In genomic region chr7:52749880-52750279, GRCh38 we compare ENCODE assay signal across 20 cellular contexts.
DNase-seq lines count a peak whose midpoint lies in the region; ATAC-seq and TF ChIP-seq lines count a peak whose summit lies in the region.
"Had no signal": no experiment of that assay in that cellular context is flagged by ENCODE, and none has a peak within 500 bp of the region (broad histone marks: within the 10 kb centered on the region; RNA-seq: fewer than 3 reads in every experiment).

No MANE protein-coding gene starts in this region.

- DNase-seq in MCF 10A (ENCODE audit: unreplicated experiment) (peak; percentile 19), breast epithelium (ENCODE audit: low spot score in 2 of 2) (no peak), NAMALWA (ENCODE audit: low spot score) (peak; percentile 57), epithelial cell of proximal tubule (ENCODE audit: low read depth) (no peak), testis (peak; percentile 73), PC-9 (no peak), GM10248 (ENCODE audit: extremely low spot score) (no peak)
- DNase-seq: activated CD4-positive, alpha-beta T cell treated with anti-CD3 and anti-CD28 coated beads, Interleukin-2, amount 10 ng/mL, durations not matched to agents 24 days and 14 days; activated naive CD4-positive, alpha-beta T cell; aorta; foreskin melanocyte; GF-D8; immature natural killer cell; MM.1S; NCI-H187 treated with DMSO at 0.1 percent for 48 hours; NCI-H774; SHP77 treated with DMSO at 0.1 percent for 48 hours; T-helper 2 cell had no signal

- no peaks in the 10 kb centered on the region for H3K9me3 Mint-ChIP-seq in MCF 10A (ENCODE audit: unreplicated experiment)
- H3K9me3 Mint-ChIP-seq: activated CD4-positive, alpha-beta T cell treated with anti-CD3 and anti-CD28 coated beads, Interleukin-2, amount 10 ng/mL, durations not matched to agents 24 days and 14 days had no signal

- H3K9me3 ChIP-seq in breast epithelium (no peaks in the 10 kb centered on the region), testis (no peaks in the 10 kb centered on the region), PC-9 (ENCODE audit: insufficient read depth, low read depth) (no peaks in the 10 kb centered on the region)

- H3K4me1 Mint-ChIP-seq in MCF 10A (ENCODE audit: insufficient read depth, unreplicated experiment) = no peaks in the 10 kb centered on the region
- H3K4me1 Mint-ChIP-seq: activated CD4-positive, alpha-beta T cell treated with anti-CD3 and anti-CD28 coated beads, Interleukin-2, amount 10 ng/mL, durations not matched to agents 24 days and 14 days; immature natural killer cell had no signal

- peaks cover 5% of the 10 kb centered on the region for H3K36me3 ChIP-seq in breast epithelium
- H3K36me3 ChIP-seq in testis (ENCODE audit: low read depth, missing control alignments) = no peaks in the 10 kb centered on the region
- H3K36me3 ChIP-seq in PC-9 (ENCODE audit: low read depth) = no peaks in the 10 kb centered on the region

- H4K20me1 ChIP-seq in PC-9 (ENCODE audit: insufficient read depth) = no peaks in the 10 kb centered on the region; the same call in 1 of the 2 replicates

- intact Hi-C loops in MCF 10A (cut with micrococcal nuclease) = no loop called here
- intact Hi-C loops in breast epithelium (cut with DNase I; ENCODE audit: low total_unique reads) = no loop called here
- intact Hi-C loops in testis (cut with DNase I; ENCODE audit: low total_unique reads) = no loop called here
- intact Hi-C loops in PC-9 (cut with micrococcal nuclease; ENCODE audit: unreplicated experiment) = no loop called here

- H3K79me2 ChIP-seq in PC-9 (ENCODE audit: low read depth) = no peaks in the 10 kb centered on the region

- H3K4me3 ChIP-seq in breast epithelium = no peak overlapping the region
- no peak overlapping the region for H3K4me3 ChIP-seq in epithelial cell of proximal tubule (ENCODE audit: low read depth, low read length)
- no peak overlapping the region for H3K4me3 ChIP-seq in testis
- H3K4me3 ChIP-seq in PC-9 = no peak overlapping the region

- no peak for TF ChIP-seq POLR2A in breast epithelium (IDR thresholded peaks at IDR 0.05)
- no peak for TF ChIP-seq POLR2A in testis (IDR thresholded peaks at IDR 0.05)

- H3K27ac Mint-ChIP-seq in MCF 10A (ENCODE audit: low read depth, unreplicated experiment) = no peak overlapping the region
- H3K27ac Mint-ChIP-seq: activated CD4-positive, alpha-beta T cell treated with anti-CD3 and anti-CD28 coated beads, Interleukin-2, amount 10 ng/mL, durations not matched to agents 24 days and 14 days; immature natural killer cell had no signal

- peak; percentile 8 for TF ChIP-seq CTCF in MCF 10A (IDR thresholded peaks at IDR 0.05; ENCODE audit: unreplicated experiment)
- TF ChIP-seq CTCF in breast epithelium (IDR thresholded peaks at IDR 0.05) = no peak
- TF ChIP-seq CTCF in epithelial cell of proximal tubule (conservative IDR thresholded peaks at IDR 0.05; ENCODE audit: low read depth, low read length) = peak; percentile 59
- TF ChIP-seq CTCF in testis (IDR thresholded peaks at IDR 0.05) = peak in 1 of 3 experiments; percentile 38
- no peak; the same call in 1 of the 2 replicates for TF ChIP-seq CTCF in PC-9 (conservative IDR thresholded peaks at IDR 0.05)
- TF ChIP-seq CTCF in GM10248 (IDR thresholded peaks at IDR 0.05; ENCODE audit: control extremely low read depth, extremely low read depth, low read depth, missing control alignments) = no peak

- H3K9me2 ChIP-seq in PC-9 (ENCODE audit: insufficient read depth) = no peaks in the 10 kb centered on the region

- CTCF ChIA-PET in MCF 10A (lab: Yijun Ruan, JAX) (interaction anchor here (0.6 kb wide), 1 partner anchor 9 kb away, joined by 4 read pairs; no protein-coding TSS in a partner anchor), PC-9 (lab: Charles Lee) (no interaction called here), GM10248 (lab: Yijun Ruan, JAX) (interaction anchor here (1.4 kb wide), 1 partner anchor 17 kb away, joined by 3 read pairs; no protein-coding TSS in a partner anchor)

- WGBS in testis, 2 donors = 44 to 54% methylated on average over 4 of the region's 4 CpGs

- H3K27ac ChIP-seq in breast epithelium = no peak overlapping the region
- no peak overlapping the region for H3K27ac ChIP-seq in testis
- no peak overlapping the region for H3K27ac ChIP-seq in PC-9

- no peaks in the 10 kb centered on the region for H3K27me3 ChIP-seq in breast epithelium
- no peaks in the 10 kb centered on the region for H3K27me3 ChIP-seq in testis
- no peaks in the 10 kb centered on the region for H3K27me3 ChIP-seq in PC-9 (ENCODE audit: insufficient read depth, low read depth)

- ATAC-seq in GM18511 (IDR thresholded peaks at IDR 0.05; ENCODE audit: unreplicated experiment) = no peak
- ATAC-seq: HCT116 had no signal

- H3K36me3 Mint-ChIP-seq in MCF 10A (ENCODE audit: insufficient read depth, unreplicated experiment) = no peaks in the 10 kb centered on the region

- H3K4me3 Mint-ChIP-seq in MCF 10A (ENCODE audit: unreplicated experiment) = no peak overlapping the region
- H3K4me3 Mint-ChIP-seq: activated CD4-positive, alpha-beta T cell treated with anti-CD3 and anti-CD28 coated beads, Interleukin-2, amount 10 ng/mL, durations not matched to agents 24 days and 14 days; immature natural killer cell had no signal

- no peaks in the 10 kb centered on the region for H3K27me3 Mint-ChIP-seq in MCF 10A (ENCODE audit: insufficient read depth, unreplicated experiment)
- H3K27me3 Mint-ChIP-seq: activated CD4-positive, alpha-beta T cell treated with anti-CD3 and anti-CD28 coated beads, Interleukin-2, amount 10 ng/mL, durations not matched to agents 24 days and 14 days had no signal

- H3F3A ChIP-seq in PC-9 (ENCODE audit: insufficient read depth, low read depth) = no peaks in the 10 kb centered on the region

- H2AFZ ChIP-seq in PC-9 = no peak overlapping the region

- H3K4me2 ChIP-seq in PC-9 = no peak overlapping the region

- POLR2A ChIA-PET in MCF 10A (lab: Yijun Ruan, JAX) (no interaction called here), PC-9 (lab: Charles Lee; ENCODE audit: unreplicated experiment) (no interaction called here), GM10248 (lab: Yijun Ruan, JAX) (no interaction called here)

- no TSS peak for BruUV-seq in MCF 10A (replicated peaks; lab: Mats Ljungman, UMichigan)
- BruUV-seq in PC-9 (replicated peaks; lab: Mats Ljungman, UMichigan) = no TSS peak

- no peaks in the 10 kb centered on the region for H3K4me1 ChIP-seq in breast epithelium
- no peaks in the 10 kb centered on the region for H3K4me1 ChIP-seq in testis
- no peaks in the 10 kb centered on the region for H3K4me1 ChIP-seq in PC-9 (replicated peaks; ENCODE audit: insufficient read depth)

Comparison
In these comparisons a context has a peak if more than half of its experiments do, and no peak if none do; other contexts are left out.
1. DNase-seq: peak in MCF 10A (single experiment), NAMALWA (single experiment) and testis (single experiment); none in breast epithelium (0 of 2), epithelial cell of proximal tubule (single experiment), PC-9 (0 of 2) and GM10248 (single experiment).
2. CTCF ChIP-seq: peak in MCF 10A (single experiment) and epithelial cell of proximal tubule (single experiment); none in breast epithelium (0 of 3), PC-9 (single experiment) and GM10248 (single experiment).